1 cellular context compared by ENCODE assay signal in genomic region chr1:161083743-161084084, GRCh38.
TF ChIP-seq lines count a peak whose summit lies in the region.

No MANE protein-coding gene starts in this region.

TF ChIP-seq in GM23338, 12 proteins besides CTCF, POLR2A, EP300 and RAD21:
- no peak for TF ChIP-seq EZH2phosphoT487 (IDR thresholded peaks at IDR 0.05; ENCODE audit: unreplicated experiment)
- no peak for TF ChIP-seq ETS1 (IDR thresholded peaks at IDR 0.05)
- TF ChIP-seq NANOG (IDR thresholded peaks at IDR 0.05; ENCODE audit: borderline replicate concordance) = no peak
- TF ChIP-seq POLR2AphosphoS5 (IDR thresholded peaks at IDR 0.05; ENCODE audit: low read depth) = no peak
- no peak for TF ChIP-seq JUNB (IDR thresholded peaks at IDR 0.05; ENCODE audit: unreplicated experiment)
- TF ChIP-seq STAT1 (IDR thresholded peaks at IDR 0.05; ENCODE audit: unreplicated experiment) = no peak
- TF ChIP-seq EZH2 (IDR thresholded peaks at IDR 0.05; ENCODE audit: low read depth, unreplicated experiment) = no peak
- TF ChIP-seq ZNF331 (CRISPR knock-in tag; IDR thresholded peaks at IDR 0.05; ENCODE audit: low read depth) = no peak
- TF ChIP-seq CREB1 (CRISPR knock-in tag; IDR thresholded peaks at IDR 0.05; ENCODE audit: low read depth) = no peak
- TF ChIP-seq, protein P1, sequence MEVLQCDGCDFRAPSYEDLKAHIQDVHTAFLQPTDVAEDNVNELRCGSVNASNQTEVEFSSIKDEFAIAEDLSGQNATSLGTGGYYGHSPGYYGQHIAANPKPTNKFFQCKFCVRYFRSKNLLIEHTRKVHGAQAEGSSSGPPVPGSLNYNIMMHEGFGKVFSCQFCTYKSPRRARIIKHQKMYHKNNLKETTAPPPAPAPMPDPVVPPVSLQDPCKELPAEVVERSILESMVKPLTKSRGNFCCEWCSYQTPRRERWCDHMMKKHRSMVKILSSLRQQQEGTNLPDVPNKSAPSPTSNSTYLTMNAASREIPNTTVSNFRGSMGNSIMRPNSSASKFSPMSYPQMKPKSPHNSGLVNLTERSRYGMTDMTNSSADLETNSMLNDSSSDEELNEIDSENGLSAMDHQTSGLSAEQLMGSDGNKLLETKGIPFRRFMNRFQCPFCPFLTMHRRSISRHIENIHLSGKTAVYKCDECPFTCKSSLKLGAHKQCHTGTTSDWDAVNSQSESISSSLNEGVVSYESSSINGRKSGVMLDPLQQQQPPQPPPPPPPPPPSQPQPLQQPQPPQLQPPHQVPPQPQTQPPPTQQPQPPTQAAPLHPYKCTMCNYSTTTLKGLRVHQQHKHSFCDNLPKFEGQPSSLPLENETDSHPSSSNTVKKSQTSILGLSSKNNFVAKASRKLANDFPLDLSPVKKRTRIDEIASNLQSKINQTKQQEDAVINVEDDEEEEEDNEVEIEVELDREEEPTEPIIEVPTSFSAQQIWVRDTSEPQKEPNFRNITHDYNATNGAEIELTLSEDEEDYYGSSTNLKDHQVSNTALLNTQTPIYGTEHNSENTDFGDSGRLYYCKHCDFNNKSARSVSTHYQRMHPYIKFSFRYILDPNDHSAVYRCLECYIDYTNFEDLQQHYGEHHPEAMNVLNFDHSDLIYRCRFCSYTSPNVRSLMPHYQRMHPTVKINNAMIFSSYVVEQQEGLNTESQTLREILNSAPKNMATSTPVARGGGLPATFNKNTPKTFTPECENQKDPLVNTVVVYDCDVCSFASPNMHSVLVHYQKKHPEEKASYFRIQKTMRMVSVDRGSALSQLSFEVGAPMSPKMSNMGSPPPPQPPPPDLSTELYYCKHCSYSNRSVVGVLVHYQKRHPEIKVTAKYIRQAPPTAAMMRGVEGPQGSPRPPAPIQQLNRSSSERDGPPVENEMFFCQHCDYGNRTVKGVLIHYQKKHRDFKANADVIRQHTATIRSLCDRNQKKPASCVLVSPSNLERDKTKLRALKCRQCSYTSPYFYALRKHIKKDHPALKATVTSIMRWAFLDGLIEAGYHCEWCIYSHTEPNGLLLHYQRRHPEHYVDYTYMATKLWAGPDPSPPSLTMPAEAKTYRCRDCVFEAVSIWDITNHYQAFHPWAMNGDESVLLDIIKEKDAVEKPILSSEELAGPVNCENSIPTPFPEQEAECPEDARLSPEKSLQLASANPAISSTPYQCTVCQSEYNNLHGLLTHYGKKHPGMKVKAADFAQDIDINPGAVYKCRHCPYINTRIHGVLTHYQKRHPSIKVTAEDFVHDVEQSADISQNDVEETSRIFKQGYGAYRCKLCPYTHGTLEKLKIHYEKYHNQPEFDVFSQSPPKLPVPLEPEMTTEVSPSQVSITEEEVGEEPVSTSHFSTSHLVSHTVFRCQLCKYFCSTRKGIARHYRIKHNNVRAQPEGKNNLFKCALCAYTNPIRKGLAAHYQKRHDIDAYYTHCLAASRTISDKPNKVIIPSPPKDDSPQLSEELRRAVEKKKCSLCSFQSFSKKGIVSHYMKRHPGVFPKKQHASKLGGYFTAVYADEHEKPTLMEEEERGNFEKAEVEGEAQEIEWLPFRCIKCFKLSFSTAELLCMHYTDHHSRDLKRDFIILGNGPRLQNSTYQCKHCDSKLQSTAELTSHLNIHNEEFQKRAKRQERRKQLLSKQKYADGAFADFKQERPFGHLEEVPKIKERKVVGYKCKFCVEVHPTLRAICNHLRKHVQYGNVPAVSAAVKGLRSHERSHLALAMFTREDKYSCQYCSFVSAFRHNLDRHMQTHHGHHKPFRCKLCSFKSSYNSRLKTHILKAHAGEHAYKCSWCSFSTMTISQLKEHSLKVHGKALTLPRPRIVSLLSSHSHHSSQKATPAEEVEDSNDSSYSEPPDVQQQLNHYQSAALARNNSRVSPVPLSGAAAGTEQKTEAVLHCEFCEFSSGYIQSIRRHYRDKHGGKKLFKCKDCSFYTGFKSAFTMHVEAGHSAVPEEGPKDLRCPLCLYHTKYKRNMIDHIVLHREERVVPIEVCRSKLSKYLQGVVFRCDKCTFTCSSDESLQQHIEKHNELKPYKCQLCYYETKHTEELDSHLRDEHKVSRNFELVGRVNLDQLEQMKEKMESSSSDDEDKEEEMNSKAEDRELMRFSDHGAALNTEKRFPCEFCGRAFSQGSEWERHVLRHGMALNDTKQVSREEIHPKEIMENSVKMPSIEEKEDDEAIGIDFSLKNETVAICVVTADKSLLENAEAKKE (CRISPR knock-in tag; IDR thresholded peaks at IDR 0.05) = no peak
